ENCODE assay signal across 8 cellular contexts in the genomic region with DNA sequence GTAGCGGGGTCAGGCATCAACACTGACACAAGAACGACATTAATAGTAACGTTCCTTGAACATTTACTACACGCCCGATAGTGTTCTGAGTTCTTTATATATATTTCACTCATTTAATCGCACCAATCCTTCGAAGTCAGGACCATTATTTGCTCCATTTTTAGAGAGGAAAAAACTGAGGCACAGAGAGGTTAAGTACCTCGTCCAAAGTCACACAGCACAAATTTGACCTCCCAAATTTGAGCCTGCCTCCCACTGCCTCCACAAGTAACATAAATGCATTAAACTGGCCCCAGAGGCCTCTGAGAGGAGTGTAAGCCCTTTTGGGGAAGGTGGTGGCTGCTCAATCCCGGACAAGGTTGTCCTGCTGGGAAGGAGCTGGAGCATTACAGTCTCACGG. TPM values are rescaled to one million over a fixed set of nuclear protein-coding genes. Genes with fewer than 3 reads are reported as not detected.
DNase-seq lines count a peak whose midpoint lies in the region; ATAC-seq and TF ChIP-seq lines count a peak whose summit lies in the region.

No MANE protein-coding gene starts in this region.

- H3K4me1 ChIP-seq in breast epithelium, result peaks cover 2 to 9% of the 10 kb centered on the region in 2 donors
- H3K4me1 ChIP-seq in muscle layer of colon (ENCODE audit: insufficient read depth, low read length), result peaks cover 28% of the 10 kb centered on the region

- H3K4me3 ChIP-seq in breast epithelium, result peak overlapping the region in 2 of 3 donors; percentile 63 to 71
- H3K4me3 ChIP-seq in muscle layer of colon (ENCODE audit: low read depth in 1 of 2, low read length in 2 of 2), result peak overlapping the region; percentile 45 to 67

- no peak overlapping the region for H3K27ac ChIP-seq in breast epithelium
- no peak overlapping the region for H3K27ac ChIP-seq in muscle layer of colon (ENCODE audit: low read depth, low read length)

- H3K9ac ChIP-seq in muscle layer of colon (ENCODE audit: low read length), result no peak overlapping the region

- no peak for DNase-seq in stimulated activated naive CD8-positive, alpha-beta T cell treated with anti-CD3 and anti-CD28 coated beads, Interleukin-15, Interleukin-2, amounts not matched to agents 100 U/mL and 50 U/mL, for 24 hours
- no peak for DNase-seq in breast epithelium (ENCODE audit: low spot score in 2 of 2)
- no peak for DNase-seq in KBM-7
- no peak for DNase-seq in stimulated activated CD4-positive, alpha-beta T cell treated with anti-CD3 and anti-CD28 coated beads, Interleukin-4, amount 100 ng/mL, for 24 hours
- no peak for DNase-seq in NCI-H446 treated with DMSO at 0.1 percent for 48 hours (lab: John Stamatoyannopoulos, UW)
- DNase-seq in glomerular visceral epithelial cell (ENCODE audit: extremely low spot score), result no peak

- H3K36me3 ChIP-seq in breast epithelium (no peaks in the 10 kb centered on the region), muscle layer of colon (ENCODE audit: insufficient read depth, low read length) (no peaks in the 10 kb centered on the region)

- H3K9me3 ChIP-seq in breast epithelium (no peaks in the 10 kb centered on the region), muscle layer of colon (ENCODE audit: low read length) (no peaks in the 10 kb centered on the region)

- TF ChIP-seq POLR2A in breast epithelium (IDR thresholded peaks at IDR 0.05), result no peak

- H3K27me3 ChIP-seq in breast epithelium (no peaks in the 10 kb centered on the region), muscle layer of colon (ENCODE audit: control insufficient read depth in 1 of 2, insufficient read depth in 2 of 2, low read length in 2 of 2) (peaks cover 0 to 4% of the 10 kb centered on the region in 2 donors)

- in situ Hi-C loops in KBM-7 (cut with MboI; ENCODE audit: low pct_unique_long_range_greater_than_20kb, low sequenced_read_pairs), result no loop called here

- TF ChIP-seq CTCF in breast epithelium (IDR thresholded peaks at IDR 0.05), result no peak

- no peaks in the 10 kb centered on the region for H3K9me3 Mint-ChIP-seq in stimulated activated naive CD8-positive, alpha-beta T cell treated with anti-CD3 and anti-CD28 coated beads, Interleukin-15, Interleukin-2, amounts not matched to agents 100 ng/mL and 50 ng/mL, for 24 hours

- no peaks in the 10 kb centered on the region for H3K27me3 Mint-ChIP-seq in stimulated activated naive CD8-positive, alpha-beta T cell treated with anti-CD3 and anti-CD28 coated beads, Interleukin-15, Interleukin-2, amounts not matched to agents 100 ng/mL and 50 ng/mL, for 24 hours

- no peak overlapping the region for H3K27ac Mint-ChIP-seq in stimulated activated naive CD8-positive, alpha-beta T cell treated with anti-CD3 and anti-CD28 coated beads, Interleukin-15, Interleukin-2, amounts not matched to agents 100 ng/mL and 50 ng/mL, for 24 hours

- peak overlapping the region; percentile 67 for H3K4me3 Mint-ChIP-seq in stimulated activated naive CD8-positive, alpha-beta T cell treated with anti-CD3 and anti-CD28 coated beads, Interleukin-15, Interleukin-2, amounts not matched to agents 100 ng/mL and 50 ng/mL, for 24 hours

- H3K36me3 Mint-ChIP-seq in stimulated activated naive CD8-positive, alpha-beta T cell treated with anti-CD3 and anti-CD28 coated beads, Interleukin-15, Interleukin-2, amounts not matched to agents 100 ng/mL and 50 ng/mL, for 24 hours (ENCODE audit: low read depth), result peaks cover 10% of the 10 kb centered on the region

- peaks cover 81% of the 10 kb centered on the region for H3K4me1 Mint-ChIP-seq in stimulated activated naive CD8-positive, alpha-beta T cell treated with anti-CD3 and anti-CD28 coated beads, Interleukin-15, Interleukin-2, amounts not matched to agents 100 ng/mL and 50 ng/mL, for 24 hours (ENCODE audit: low read depth)

- ATAC-seq in stimulated activated naive CD8-positive, alpha-beta T cell treated with anti-CD3 and anti-CD28 coated beads, Interleukin-15, Interleukin-2, amounts not matched to agents 100 U/mL and 50 U/mL, for 24 hours, result no peak

- intact Hi-C loops in breast epithelium (cut with DNase I; ENCODE audit: low total_unique reads), result loop anchor here (1.0 to 10.0 kb wide), 2 partner anchors 24 to 49 kb away; a partner anchor contains a TSS

RNA-seq across cellular contexts. Expression of a gene that starts 5.8 kb away (rescaled TPM):
- total RNA-seq in breast epithelium, result 10 to 100 TPM in 2 of 3 donors, 1 to 10 TPM in 1; 9.0 to 16.4 (median 11.3) TPM

RNA-seq across cellular contexts. Expression of a gene that starts 12.1 kb away (rescaled TPM):
- 100 to 1,000 TPM; 139 to 188 (median 170) TPM for total RNA-seq in breast epithelium

RNA-seq across cellular contexts. Expression of a gene that starts 20.7 kb away (rescaled TPM):
- total RNA-seq in breast epithelium, result not detected

RNA-seq across cellular contexts. Expression of a gene that starts 36.9 kb away (rescaled TPM):
- total RNA-seq in breast epithelium, result not detected

RNA-seq across cellular contexts. Expression of a gene that starts 45.8 kb away (rescaled TPM):
- 1 to 10 TPM in 2 of 3 donors, under 1 TPM in 1; 0.64 to 2.9 (median 2.6) TPM for total RNA-seq in breast epithelium
